Comparison of ENCODE assay signal across 13 cellular contexts in the genomic region with DNA sequence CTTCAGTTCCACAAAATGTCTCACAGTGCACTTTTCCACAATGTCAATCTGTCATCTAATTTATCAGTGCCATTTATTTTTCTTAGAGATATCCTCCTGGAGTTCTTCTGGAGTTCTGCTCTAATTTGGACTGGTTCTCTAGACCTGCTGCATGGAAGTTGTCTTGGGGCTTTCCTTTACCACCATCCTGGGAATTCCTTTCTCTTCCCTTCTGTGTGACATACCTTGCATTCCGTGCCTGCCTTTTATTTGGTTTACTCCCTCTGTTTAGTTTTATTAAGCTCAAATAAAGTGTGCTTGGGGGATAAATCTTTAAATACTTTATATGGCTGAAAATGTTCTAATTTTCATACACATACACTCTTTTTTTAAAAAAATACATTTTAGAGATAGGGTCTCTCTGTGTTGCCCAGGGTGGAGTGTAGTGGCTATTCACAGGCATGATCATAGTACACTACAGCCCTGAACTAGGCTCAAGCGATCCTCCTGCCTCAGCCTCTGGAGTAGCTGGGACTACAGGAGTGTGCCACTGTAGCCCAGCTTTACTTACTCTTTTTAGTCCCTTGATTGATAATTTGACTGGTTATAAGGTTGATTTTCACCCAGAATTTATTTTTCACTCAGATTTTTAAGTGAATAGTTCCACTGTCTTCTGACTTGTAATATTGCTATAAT. TPM values are rescaled to one million over a fixed set of nuclear protein-coding genes. Genes with fewer than 3 reads are reported as not detected.
DNase-seq lines count a peak whose midpoint lies in the region; ATAC-seq, FAIRE-seq and TF ChIP-seq lines count a peak whose summit lies in the region.
"Had no signal": no experiment of that assay in that cellular context is flagged by ENCODE, and none has a peak within 500 bp of the region (broad histone marks: within the 10 kb centered on the region; RNA-seq: fewer than 3 reads in every experiment).

No MANE protein-coding gene starts in this region.

- dilution Hi-C loops in IMR-90 (cut with HindIII; ENCODE audit: low sequenced_read_pairs, unreplicated experiment), result no loop called here

- H3K27ac Mint-ChIP-seq in Caco-2 (ENCODE audit: unreplicated experiment) (no peak overlapping the region), endodermal cell (peak overlapping the region; percentile 86), neural progenitor cell (no peak overlapping the region)
- H3K27ac Mint-ChIP-seq: stimulated activated naive CD8-positive, alpha-beta T cell treated with anti-CD3 and anti-CD28 coated beads, Interleukin-15, Interleukin-2, amounts not matched to agents 100 ng/mL and 50 ng/mL, for 24 hours had no signal

- no peak overlapping the region for H3K56ac ChIP-seq in IMR-90 (ENCODE audit: extremely low read depth, insufficient read depth, low read length)

- peaks cover 27% of the 10 kb centered on the region for H3K4me1 Mint-ChIP-seq in Caco-2 (ENCODE audit: low read depth, unreplicated experiment)
- peaks cover 8% of the 10 kb centered on the region for H3K4me1 Mint-ChIP-seq in endodermal cell
- peaks cover 7% of the 10 kb centered on the region for H3K4me1 Mint-ChIP-seq in neural progenitor cell

- H4K20me1 ChIP-seq in IMR-90 (ENCODE audit: insufficient read depth, low read length), result peaks cover 21% of the 10 kb centered on the region
- H4K20me1 ChIP-seq in neural progenitor cell (ENCODE audit: low read depth), result peaks cover 96% of the 10 kb centered on the region

- H3K4me3 Mint-ChIP-seq in Caco-2 (ENCODE audit: unreplicated experiment) (peak overlapping the region; percentile 42), endodermal cell (no peak overlapping the region), neural progenitor cell (no peak overlapping the region)
- H3K4me3 Mint-ChIP-seq: stimulated activated naive CD8-positive, alpha-beta T cell treated with anti-CD3 and anti-CD28 coated beads, Interleukin-15, Interleukin-2, amounts not matched to agents 100 ng/mL and 50 ng/mL, for 24 hours had no signal

- H2BK20ac ChIP-seq in IMR-90 (ENCODE audit: low read depth, low read length), result no peak overlapping the region

- no peak for TF ChIP-seq CTCF in Caco-2 (IDR thresholded peaks at IDR 0.05; ENCODE audit: insufficient read depth in 1 of 2, low read depth in 1 of 2, low read length in 1 of 2, severe bottlenecking in 1 of 2, unreplicated experiment in 1 of 2)
- no peak for TF ChIP-seq CTCF in IMR-90 (conservative IDR thresholded peaks at IDR 0.05; ENCODE audit: low read depth, low read length)
- no peak for TF ChIP-seq CTCF in endodermal cell (conservative IDR thresholded peaks at IDR 0.05)
- no peak for TF ChIP-seq CTCF in neural progenitor cell (IDR thresholded peaks at IDR 0.05)
- TF ChIP-seq CTCF in pancreas (IDR thresholded peaks at IDR 0.05), result no peak

- intact Hi-C loops in Caco-2 (cut with micrococcal nuclease; ENCODE audit: unreplicated experiment) (no loop called here), IMR-90 (cut with micrococcal nuclease) (no loop called here), pancreas (cut with DNase I) (no loop called here), sciatic nerve (cut with DNase I) (no loop called here)

- H3K79me2 ChIP-seq in neural progenitor cell (ENCODE audit: low read depth), result peaks cover 100% of the 10 kb centered on the region

- H4K91ac ChIP-seq in IMR-90 (ENCODE audit: insufficient read depth, low read depth, low read length), result 0 out of 2 replicates have a peak overlapping the region, but pooled peaks have one; percentile 16

- H3K27me3 Mint-ChIP-seq in Caco-2 (ENCODE audit: insufficient read depth, unreplicated experiment), result no peaks in the 10 kb centered on the region
- H3K27me3 Mint-ChIP-seq in endodermal cell (ENCODE audit: insufficient read depth), result no peaks in the 10 kb centered on the region
- H3K27me3 Mint-ChIP-seq in neural progenitor cell (ENCODE audit: insufficient read depth, low read depth), result no peaks in the 10 kb centered on the region
- H3K27me3 Mint-ChIP-seq: stimulated activated naive CD8-positive, alpha-beta T cell treated with anti-CD3 and anti-CD28 coated beads, Interleukin-15, Interleukin-2, amounts not matched to agents 100 ng/mL and 50 ng/mL, for 24 hours had no signal

- no peak overlapping the region for H2AK5ac ChIP-seq in IMR-90 (ENCODE audit: low read depth, low read length)

- H3K9me3 ChIP-seq in Caco-2 (no peaks in the 10 kb centered on the region), IMR-90 (ENCODE audit: control insufficient read depth, insufficient read depth, low read length) (no peaks in the 10 kb centered on the region), endodermal cell (ENCODE audit: control insufficient read depth, low read length) (peaks cover 17% of the 10 kb centered on the region), neural progenitor cell (ENCODE audit: low read depth) (no peaks in the 10 kb centered on the region), pancreas (no peaks in the 10 kb centered on the region)
- H3K9me3 ChIP-seq: vagina had no signal

- no peak overlapping the region for H2BK15ac ChIP-seq in IMR-90 (ENCODE audit: low read depth, low read length)

- H3F3A ChIP-seq in neural progenitor cell (ENCODE audit: low read depth), result peaks cover 4% of the 10 kb centered on the region

- H2BK5ac ChIP-seq in IMR-90 (ENCODE audit: low read depth, low read length, poor library complexity, severe bottlenecking), result no peak overlapping the region

- no peak for FAIRE-seq in pancreas (lab: Jason Lieb, UNC)

- no peak for DNase-seq in Caco-2
- peak; percentile 15 for DNase-seq in IMR-90
- DNase-seq in endodermal cell, result no peak
- peak; percentile 26 for DNase-seq in neural progenitor cell (ENCODE audit: low spot score)
- no peak for DNase-seq in pancreas
- DNase-seq in sciatic nerve (ENCODE audit: low spot score), result no peak
- DNase-seq: activated gamma-delta T cell treated with Interleukin-2 at 50 U/mL for 16 hours, C1 segment of cervical spinal cord, NCI-H187, NCI-H524 had no signal

- no peak overlapping the region; the same call in 1 of the 2 replicates for H3K23ac ChIP-seq in IMR-90 (ENCODE audit: low read depth, low read length)

- in situ Hi-C loops in IMR-90 (cut with MboI; ENCODE audit: low sequenced_read_pairs), result no loop called here

- H3K9me3 Mint-ChIP-seq in Caco-2 (ENCODE audit: unreplicated experiment) (no peaks in the 10 kb centered on the region), endodermal cell (peaks cover 7% of the 10 kb centered on the region), neural progenitor cell (peaks cover 31% of the 10 kb centered on the region)
- H3K9me3 Mint-ChIP-seq: stimulated activated naive CD8-positive, alpha-beta T cell treated with anti-CD3 and anti-CD28 coated beads, Interleukin-15, Interleukin-2, amounts not matched to agents 100 ng/mL and 50 ng/mL, for 24 hours had no signal

- BruUV-seq in Caco-2 (replicated peaks; lab: Mats Ljungman, UMichigan) (no TSS peak), IMR-90 (replicated peaks; lab: Mats Ljungman, UMichigan) (no TSS peak)

- H3K4me1 ChIP-seq in Caco-2 (peaks cover 11% of the 10 kb centered on the region; the same call in 1 of the 2 replicates), IMR-90 (ENCODE audit: control insufficient read depth, insufficient read depth, low read length) (peaks cover 5% of the 10 kb centered on the region), endodermal cell (ENCODE audit: control insufficient read depth, insufficient read depth, low read length) (no peaks in the 10 kb centered on the region), neural progenitor cell (peaks cover 5% of the 10 kb centered on the region), pancreas (peaks cover 0 to 11% (median 0%) of the 10 kb centered on the region in 3 donors)

- H3K79me1 ChIP-seq in IMR-90 (ENCODE audit: low read depth in 1 of 2, low read length in 2 of 2), result peaks cover 4 to 50% of the 10 kb centered on the region in 2 experiments

- peaks cover 5% of the 10 kb centered on the region; the same call in 1 of the 2 replicates for H3K9me1 ChIP-seq in IMR-90 (ENCODE audit: insufficient read depth, low read length)

- no peak overlapping the region for H2AK9ac ChIP-seq in IMR-90 (replicated peaks; ENCODE audit: low read depth, low read length, poor library complexity)

- H3K36me3 ChIP-seq in Caco-2 (ENCODE audit: control insufficient read depth, insufficient read depth, low read length) (no peaks in the 10 kb centered on the region), IMR-90 (ENCODE audit: control insufficient read depth, insufficient read depth, low read length) (no peaks in the 10 kb centered on the region), endodermal cell (ENCODE audit: control insufficient read depth, insufficient read depth, low read length) (peaks cover 16% of the 10 kb centered on the region), neural progenitor cell (peaks cover 8% of the 10 kb centered on the region), pancreas (no peaks in the 10 kb centered on the region)
- H3K36me3 ChIP-seq: vagina had no signal

- H3K4me2 ChIP-seq in IMR-90 (ENCODE audit: low read depth, low read length), result peak overlapping the region; percentile 70; the same call in 1 of the 2 replicates
- peak overlapping the region; percentile 24 for H3K4me2 ChIP-seq in neural progenitor cell

- H3K4ac ChIP-seq in IMR-90 (ENCODE audit: low read depth, low read length), result no peak overlapping the region

- H3K27me3 ChIP-seq in Caco-2 (replicated peaks; ENCODE audit: control insufficient read depth, insufficient read depth, low read length) (no peaks in the 10 kb centered on the region), IMR-90 (ENCODE audit: control insufficient read depth, insufficient read depth, low read length) (no peaks in the 10 kb centered on the region), endodermal cell (ENCODE audit: control insufficient read depth, insufficient read depth, low read length, poor library complexity, severe bottlenecking) (no peaks in the 10 kb centered on the region), neural progenitor cell (no peaks in the 10 kb centered on the region), pancreas (no peaks in the 10 kb centered on the region)
- H3K27me3 ChIP-seq: vagina had no signal

- no peak overlapping the region for H3K18ac ChIP-seq in IMR-90 (ENCODE audit: low read depth, low read length)

- H3K27ac ChIP-seq in IMR-90 (ENCODE audit: insufficient read depth, low read length) (peak overlapping the region; percentile 32; the same call in 1 of the 2 replicates), endodermal cell (ENCODE audit: low read depth, low read length) (peak overlapping the region; percentile 9), neural progenitor cell (peak overlapping the region; percentile 21), pancreas (no peak overlapping the region)
- H3K27ac ChIP-seq: vagina had no signal

- ATAC-seq in IMR-90 (ENCODE audit: low read depth) (peak; percentile 56), GM18868 (IDR thresholded peaks at IDR 0.05; ENCODE audit: unreplicated experiment) (no peak), pancreas (no peak), sciatic nerve (no peak)

- H3K36me3 Mint-ChIP-seq in Caco-2 (ENCODE audit: insufficient read depth, unreplicated experiment) (peaks cover 15% of the 10 kb centered on the region), endodermal cell (ENCODE audit: low read depth) (peaks cover 27% of the 10 kb centered on the region), neural progenitor cell (peaks cover 36% of the 10 kb centered on the region)

- TF ChIP-seq POLR2A in IMR-90 (IDR thresholded peaks at IDR 0.05; ENCODE audit: low read depth, low read length), result no peak

- H2BK120ac ChIP-seq in IMR-90 (ENCODE audit: low read depth, low read length), result no peak overlapping the region

- POLR2A ChIA-PET in Caco-2 (lab: Charles Lee) (no interaction called here), IMR-90 (lab: Charles Lee; ENCODE audit: unreplicated experiment) (no interaction called here)

- H3K14ac ChIP-seq in IMR-90 (replicated peaks; ENCODE audit: low read depth, low read length), result no peak overlapping the region

- H3K4me3 ChIP-seq in Caco-2 (ENCODE audit: low read depth, low read length) (no peak overlapping the region), IMR-90 (ENCODE audit: insufficient read depth, low read depth, low read length) (no peak overlapping the region), endodermal cell (ENCODE audit: low read length) (no peak overlapping the region), neural progenitor cell (no peak overlapping the region), pancreas (no peak overlapping the region)
- H3K4me3 ChIP-seq: vagina had no signal

- H4K8ac ChIP-seq in IMR-90 (ENCODE audit: low read depth in 2 of 2, low read length in 2 of 2), result no peak overlapping the region

- H2AFZ ChIP-seq in IMR-90 (replicated peaks; ENCODE audit: low read length, poor library complexity) (no peak overlapping the region), neural progenitor cell (replicated peaks) (no peak overlapping the region)

- no peak overlapping the region for H4K5ac ChIP-seq in IMR-90 (ENCODE audit: low read depth, low read length)

- CTCF ChIA-PET in Caco-2 (lab: Charles Lee), result no interaction called here
- CTCF ChIA-PET in IMR-90 (lab: Yijun Ruan, JAX), result interaction anchor here (0.6 to 0.8 kb wide), 2 partner anchors 13 to 163 kb away, joined by 3 read pairs; no protein-coding TSS in a partner anchor

- no peak for TF ChIP-seq RAD21 in IMR-90 (IDR thresholded peaks at IDR 0.05; ENCODE audit: low read length)

- H3K9ac ChIP-seq in IMR-90 (ENCODE audit: low read depth, low read length) (no peak overlapping the region), endodermal cell (ENCODE audit: extremely low read depth, low read length, poor library complexity, severe bottlenecking) (no peak overlapping the region), neural progenitor cell (no peak overlapping the region)

- no CpG with 5 or more reads among the region's 2 CpGs for WGBS in IMR-90 (ENCODE audit: extremely low coverage in 2 of 2, insufficient read length in 1 of 2), 2 experiments
- WGBS in endodermal cell (ENCODE audit: insufficient coverage in 1 of 2, insufficient read length in 1 of 2), 2 experiments, result 98 to 100% methylated on average over 1 to 2 of the region's 2 CpGs
- WGBS in pancreas, 2 donors, result 78 to 80% methylated on average over 2 of the region's 2 CpGs

RNA-seq across cellular contexts. Expression of a gene that starts 14.4 kb away (rescaled TPM):
- 29.9 and 36.8 TPM in 2 replicates for total RNA-seq in Caco-2 (2022)
- 33.3 and 39.8 TPM in 2 replicates for total RNA-seq in IMR-90 (2012; rRNA removed)
- polyA plus RNA-seq in IMR-90 (2012; rRNA removed), result 9.5 and 10.6 TPM in 2 replicates
- 2.1 and 2.5 TPM in 2 replicates for polyA plus RNA-seq in IMR-90 (2012; cell fraction: cytosol; rRNA removed)
- 1.8 and 10.8 TPM in 2 replicates for polyA plus RNA-seq in IMR-90 (2012; cell fraction: nucleus; rRNA removed; ENCODE audit: low replicate concordance)
- 100 to 1,000 TPM in 1 of 2 donors, 10 to 100 TPM in 1; 85.0 to 103 TPM for total RNA-seq in endodermal cell
- polyA plus RNA-seq in endodermal cell (2013, experiment 1 of 2), result 59.7 TPM
- polyA plus RNA-seq in endodermal cell (2013, experiment 2 of 2), result 59.7 TPM
- total RNA-seq in neural progenitor cell (ENCODE audit: low replicate concordance), result 118 and 149 TPM in 2 replicates
- 10 to 100 TPM in 2 of 6 donors, 1 to 10 TPM in 4; 6.5 to 16.2 (median 8.7) TPM for total RNA-seq in pancreas
- 10 to 100 TPM in 1 of 2 donors, 1 to 10 TPM in 1; 6.5 to 10.1 TPM for polyA plus RNA-seq in pancreas
- 27.8 TPM for total RNA-seq in sciatic nerve

Comparison
In these comparisons a context has a peak if more than half of its experiments do, and no peak if none do; other contexts are left out.
1. DNase-seq: peak in IMR-90 (single experiment) and neural progenitor cell (single experiment); none in Caco-2 (0 of 2), endodermal cell (single experiment), pancreas (0 of 6) and sciatic nerve (single experiment).
2. H3K27ac ChIP-seq: peak in IMR-90 (single experiment), endodermal cell (single experiment) and neural progenitor cell (single experiment); none in pancreas (0 of 4).